ENCODE assay signal across 1 cellular context in the genomic region with DNA sequence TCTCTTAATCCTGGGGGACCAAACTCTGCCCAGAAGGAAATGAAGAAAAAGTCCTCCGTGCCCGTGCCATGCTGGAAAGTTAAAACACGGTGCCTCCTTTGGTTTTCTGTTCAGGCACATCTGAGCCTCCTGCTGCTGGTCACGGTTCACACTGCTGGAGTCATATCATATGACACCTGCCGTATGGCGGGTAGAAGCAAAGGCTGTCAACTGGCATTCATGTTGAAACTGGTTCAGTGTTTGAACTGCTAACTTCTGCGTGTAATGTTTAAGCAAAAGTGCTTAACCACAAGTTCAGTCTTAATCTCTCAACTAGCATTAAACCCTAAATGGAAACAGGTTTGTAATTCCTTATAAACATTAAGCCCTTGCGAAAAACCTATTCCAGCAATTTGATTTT.
TF ChIP-seq lines count a peak whose summit lies in the region.

No MANE protein-coding gene starts in this region.

TF ChIP-seq in IMR-90, 13 proteins besides CTCF, POLR2A, EP300 and RAD21 (continued from another document):
- TF ChIP-seq CHD1 (IDR thresholded peaks at IDR 0.05; ENCODE audit: low read depth, low read length): no peak
- no peak for TF ChIP-seq MAZ (IDR thresholded peaks at IDR 0.05; ENCODE audit: borderline replicate concordance, low read depth, low read length)
- TF ChIP-seq MAFK (IDR thresholded peaks at IDR 0.05; ENCODE audit: low read depth, low read length): no peak
